1 cellular context compared by ENCODE assay signal in the genomic region with DNA sequence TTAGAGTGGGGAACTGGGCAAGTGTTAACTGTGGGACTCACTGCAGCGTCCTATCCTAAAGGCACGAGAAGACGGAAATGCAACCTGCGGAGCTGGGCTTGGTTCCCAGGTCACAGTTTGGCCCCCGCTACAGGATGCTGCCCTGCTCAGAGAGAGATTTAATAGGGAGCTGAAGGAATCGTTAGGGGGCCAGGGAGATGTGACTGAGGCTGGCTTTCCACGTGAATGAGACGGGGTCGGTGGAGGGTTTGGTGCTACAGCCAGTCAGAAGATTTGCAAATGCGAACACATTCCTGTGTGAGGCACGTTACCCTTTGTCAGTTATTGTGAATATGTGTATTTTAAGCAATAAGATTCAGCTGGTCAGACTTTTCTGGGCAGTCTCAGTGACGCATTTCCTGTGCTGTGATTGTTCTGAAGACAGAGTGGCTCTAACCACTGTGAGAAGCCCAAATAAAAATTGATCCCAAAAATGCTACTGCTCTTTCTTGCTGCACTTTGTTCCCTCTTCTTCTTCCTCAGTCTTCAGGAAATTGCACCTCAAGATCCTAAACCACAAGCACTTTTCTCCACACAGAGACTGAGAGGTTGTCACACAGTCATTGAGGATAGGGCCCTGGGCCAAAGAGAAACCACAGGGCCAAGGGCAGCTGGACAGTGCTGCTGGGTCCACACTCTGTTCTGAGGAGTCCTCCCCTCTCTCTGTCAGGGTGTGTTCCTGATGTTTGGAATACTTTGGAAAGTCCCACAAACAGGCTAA.
TF ChIP-seq lines count a peak whose summit lies in the region.

No MANE protein-coding gene starts in this region.

TF ChIP-seq in SK-N-SH, 30 proteins besides CTCF, POLR2A, EP300 and RAD21 (continued from another document):
- TF ChIP-seq GATA2 (CRISPR knock-in tag; IDR thresholded peaks at IDR 0.05) (no peak), USF1 (IDR thresholded peaks at IDR 0.05; ENCODE audit: borderline replicate concordance, low read depth) (no peak), RFX5 (IDR thresholded peaks at IDR 0.05; ENCODE audit: low read length) (no peak), SMC3 (IDR thresholded peaks at IDR 0.05; ENCODE audit: low read depth, low read length) (no peak), TEAD4 (IDR thresholded peaks at IDR 0.05; ENCODE audit: borderline replicate concordance, insufficient read depth) (no peak), GABPA (IDR thresholded peaks at IDR 0.05; ENCODE audit: low read depth) (no peak), TAF1 (IDR thresholded peaks at IDR 0.05; ENCODE audit: borderline replicate concordance, low read depth, low read length) (no peak), NFIC (IDR thresholded peaks at IDR 0.05; ENCODE audit: borderline replicate concordance) (no peak), RCOR1 (IDR thresholded peaks at IDR 0.05; ENCODE audit: low read length) (no peak), JUND (IDR thresholded peaks at IDR 0.05) (no peak), RXRA (IDR thresholded peaks at IDR 0.05; ENCODE audit: borderline replicate concordance, low read depth) (no peak), USF2 (IDR thresholded peaks at IDR 0.05; ENCODE audit: borderline replicate concordance, low read depth, low read length) (no peak), PBX3 (IDR thresholded peaks at IDR 0.05) (no peak), TCF12 (IDR thresholded peaks at IDR 0.05) (no peak), CHD2 (IDR thresholded peaks at IDR 0.05; ENCODE audit: low read length, partially characterized antibody) (no peak), POLR2AphosphoS5 (IDR thresholded peaks at IDR 0.05; ENCODE audit: low read depth, low read length) (no peak)
- TF ChIP-seq, protein P1, sequence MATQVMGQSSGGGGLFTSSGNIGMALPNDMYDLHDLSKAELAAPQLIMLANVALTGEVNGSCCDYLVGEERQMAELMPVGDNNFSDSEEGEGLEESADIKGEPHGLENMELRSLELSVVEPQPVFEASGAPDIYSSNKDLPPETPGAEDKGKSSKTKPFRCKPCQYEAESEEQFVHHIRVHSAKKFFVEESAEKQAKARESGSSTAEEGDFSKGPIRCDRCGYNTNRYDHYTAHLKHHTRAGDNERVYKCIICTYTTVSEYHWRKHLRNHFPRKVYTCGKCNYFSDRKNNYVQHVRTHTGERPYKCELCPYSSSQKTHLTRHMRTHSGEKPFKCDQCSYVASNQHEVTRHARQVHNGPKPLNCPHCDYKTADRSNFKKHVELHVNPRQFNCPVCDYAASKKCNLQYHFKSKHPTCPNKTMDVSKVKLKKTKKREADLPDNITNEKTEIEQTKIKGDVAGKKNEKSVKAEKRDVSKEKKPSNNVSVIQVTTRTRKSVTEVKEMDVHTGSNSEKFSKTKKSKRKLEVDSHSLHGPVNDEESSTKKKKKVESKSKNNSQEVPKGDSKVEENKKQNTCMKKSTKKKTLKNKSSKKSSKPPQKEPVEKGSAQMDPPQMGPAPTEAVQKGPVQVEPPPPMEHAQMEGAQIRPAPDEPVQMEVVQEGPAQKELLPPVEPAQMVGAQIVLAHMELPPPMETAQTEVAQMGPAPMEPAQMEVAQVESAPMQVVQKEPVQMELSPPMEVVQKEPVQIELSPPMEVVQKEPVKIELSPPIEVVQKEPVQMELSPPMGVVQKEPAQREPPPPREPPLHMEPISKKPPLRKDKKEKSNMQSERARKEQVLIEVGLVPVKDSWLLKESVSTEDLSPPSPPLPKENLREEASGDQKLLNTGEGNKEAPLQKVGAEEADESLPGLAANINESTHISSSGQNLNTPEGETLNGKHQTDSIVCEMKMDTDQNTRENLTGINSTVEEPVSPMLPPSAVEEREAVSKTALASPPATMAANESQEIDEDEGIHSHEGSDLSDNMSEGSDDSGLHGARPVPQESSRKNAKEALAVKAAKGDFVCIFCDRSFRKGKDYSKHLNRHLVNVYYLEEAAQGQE (IDR thresholded peaks at IDR 0.05; ENCODE audit: low read depth, low read length), result no peak
